Comparison of ENCODE assay signal across 8 cellular contexts in the genomic region with DNA sequence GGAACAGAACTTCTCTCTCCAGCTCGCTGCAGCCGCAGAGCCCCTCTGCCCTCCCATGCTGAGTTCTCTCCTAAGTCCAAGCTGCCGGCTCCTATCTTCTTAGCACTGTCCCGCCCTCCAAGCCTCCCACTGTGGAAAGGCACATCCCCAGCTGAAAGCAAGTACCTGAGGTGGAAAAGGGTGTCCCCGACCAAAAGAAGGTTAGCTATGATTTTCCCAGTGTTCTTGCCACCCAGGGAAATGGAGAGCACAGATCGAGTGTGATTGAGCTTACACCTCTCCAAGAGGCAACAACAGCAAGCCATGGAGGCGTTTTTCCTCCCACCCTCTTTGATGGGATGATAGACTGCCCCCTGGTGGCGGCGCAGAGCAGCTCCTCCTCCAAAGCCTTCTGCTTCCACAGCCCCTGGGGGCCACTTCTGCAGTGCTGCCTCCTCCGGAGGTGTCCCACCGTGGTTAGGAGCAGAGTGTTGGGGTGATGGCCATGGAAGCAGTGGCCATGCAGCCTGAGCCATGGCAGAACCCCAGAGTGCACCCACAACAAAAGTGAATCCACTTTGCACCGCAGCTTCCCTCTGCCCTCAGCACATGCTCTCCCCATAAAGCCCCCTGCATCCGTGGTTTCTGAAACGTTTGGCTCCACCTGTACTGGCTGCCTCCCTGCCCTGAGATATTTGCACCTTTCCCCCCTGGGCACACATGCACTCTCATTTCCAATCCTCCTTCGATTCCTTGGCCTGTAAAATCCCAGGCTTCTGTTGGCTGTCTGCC.
A peak's percentile ranks its signal among the peaks of the same experiment; 100 is the strongest.
DNase-seq lines count a peak whose midpoint lies in the region; ATAC-seq and TF ChIP-seq lines count a peak whose summit lies in the region.

No MANE protein-coding gene starts in this region.

- H3K4me1 ChIP-seq in neural progenitor cell (no peaks in the 10 kb centered on the region), upper lobe of right lung (no peaks in the 10 kb centered on the region)

- no peak overlapping the region for H3K4me3 Mint-ChIP-seq in activated CD4-positive, alpha-beta memory T cell treated with anti-CD3 and anti-CD28 coated beads for 36 hours
- H3K4me3 Mint-ChIP-seq in neural progenitor cell = no peak overlapping the region

- intact Hi-C loops in activated CD4-positive, alpha-beta memory T cell treated with anti-CD3 and anti-CD28 coated beads for 36 hours (cut with micrococcal nuclease) = loop anchor here (1.0 to 10.0 kb wide), 2 partner anchors 95 to 499 kb away; no protein-coding TSS in a partner anchor
- intact Hi-C loops in upper lobe of right lung (cut with DNase I) = no loop called here

- H3K36me3 Mint-ChIP-seq in activated CD4-positive, alpha-beta memory T cell treated with anti-CD3 and anti-CD28 coated beads for 36 hours = no peaks in the 10 kb centered on the region
- no peaks in the 10 kb centered on the region for H3K36me3 Mint-ChIP-seq in neural progenitor cell

- peak; percentile 18 for DNase-seq in GM12864 (ENCODE audit: low read depth)
- peak; percentile 47 for DNase-seq in NCI-H69 (lab: John Stamatoyannopoulos, UW)
- DNase-seq in activated CD4-positive, alpha-beta memory T cell treated with anti-CD3 and anti-CD28 coated beads for 36 hours = peak; percentile 72
- DNase-seq in epithelial cell of esophagus (ENCODE audit: low read depth) = peak; percentile 65
- peak; percentile 82 for DNase-seq in neural progenitor cell (ENCODE audit: low spot score)
- DNase-seq in upper lobe of right lung = peak; percentile 70

- H3K36me3 ChIP-seq in neural progenitor cell (no peaks in the 10 kb centered on the region), upper lobe of right lung (no peaks in the 10 kb centered on the region)

- peaks cover 8% of the 10 kb centered on the region for H3K27me3 Mint-ChIP-seq in activated CD4-positive, alpha-beta memory T cell treated with anti-CD3 and anti-CD28 coated beads for 36 hours
- H3K27me3 Mint-ChIP-seq in neural progenitor cell (ENCODE audit: insufficient read depth, low read depth) = no peaks in the 10 kb centered on the region

- no peaks in the 10 kb centered on the region for H3K79me2 ChIP-seq in neural progenitor cell (ENCODE audit: low read depth)

- no peak overlapping the region for H3K4me2 ChIP-seq in neural progenitor cell

- H3K4me1 Mint-ChIP-seq in activated CD4-positive, alpha-beta memory T cell treated with anti-CD3 and anti-CD28 coated beads for 36 hours (ENCODE audit: low read depth) = no peaks in the 10 kb centered on the region
- peaks cover 10% of the 10 kb centered on the region for H3K4me1 Mint-ChIP-seq in neural progenitor cell

- no peaks in the 10 kb centered on the region for H3F3A ChIP-seq in neural progenitor cell (ENCODE audit: low read depth)

- H3K9ac ChIP-seq in neural progenitor cell = no peak overlapping the region

- CTCF ChIA-PET in activated CD4-positive, alpha-beta memory T cell treated with anti-CD3 and anti-CD28 coated beads for 36 hours (lab: Charles Lee) = interaction anchor here (0.6 to 2.8 kb wide), 38 partner anchors 9 to 1499 kb away, joined by 3 to 16 read pairs (median 4); a partner anchor contains a TSS

- no peaks in the 10 kb centered on the region for H3K9me3 ChIP-seq in neural progenitor cell (ENCODE audit: low read depth)
- H3K9me3 ChIP-seq in upper lobe of right lung = no peaks in the 10 kb centered on the region

- H3K27ac ChIP-seq in neural progenitor cell = no peak overlapping the region
- no peak overlapping the region for H3K27ac ChIP-seq in upper lobe of right lung

- H3K27me3 ChIP-seq in neural progenitor cell (no peaks in the 10 kb centered on the region), upper lobe of right lung (no peaks in the 10 kb centered on the region)

- H3K27ac Mint-ChIP-seq in activated CD4-positive, alpha-beta memory T cell treated with anti-CD3 and anti-CD28 coated beads for 36 hours = no peak overlapping the region
- H3K27ac Mint-ChIP-seq in neural progenitor cell = no peak overlapping the region

- no peaks in the 10 kb centered on the region for H3K9me3 Mint-ChIP-seq in activated CD4-positive, alpha-beta memory T cell treated with anti-CD3 and anti-CD28 coated beads for 36 hours
- H3K9me3 Mint-ChIP-seq in neural progenitor cell = no peaks in the 10 kb centered on the region

- no peak overlapping the region for H3K4me3 ChIP-seq in GM12864 (ENCODE audit: low read depth, low read length)
- no peak overlapping the region for H3K4me3 ChIP-seq in epithelial cell of esophagus (ENCODE audit: low read length)
- H3K4me3 ChIP-seq in neural progenitor cell = no peak overlapping the region
- H3K4me3 ChIP-seq in upper lobe of right lung = no peak overlapping the region

- POLR2A ChIA-PET in activated CD4-positive, alpha-beta memory T cell treated with anti-CD3 and anti-CD28 coated beads for 36 hours (lab: Charles Lee) = no interaction called here

- peak overlapping the region; percentile 76 for H2AFZ ChIP-seq in neural progenitor cell (replicated peaks)

- TF ChIP-seq CTCF in GM12864 (IDR thresholded peaks at IDR 0.05; ENCODE audit: low read depth, low read length, missing control alignments) (peak; percentile 98), epithelial cell of esophagus (IDR thresholded peaks at IDR 0.05; ENCODE audit: insufficient read depth, low read depth, low read length, missing control alignments) (peak; percentile 81), neural progenitor cell (IDR thresholded peaks at IDR 0.05) (peak; percentile 93), upper lobe of right lung (IDR thresholded peaks at IDR 0.05) (peak; percentile 79)

- ATAC-seq in HG02642 (IDR thresholded peaks at IDR 0.05; ENCODE audit: poor library complexity, unreplicated experiment) (peak; percentile 68), upper lobe of right lung (peak; percentile 88), HG02623 (IDR thresholded peaks at IDR 0.05; ENCODE audit: unreplicated experiment) (no peak)

- H4K20me1 ChIP-seq in neural progenitor cell (ENCODE audit: low read depth) = no peaks in the 10 kb centered on the region

Comparison
In these comparisons a context has a peak if more than half of its experiments do, and no peak if none do; other contexts are left out.
1. DNase-seq: peak in every context shown above with its lines; median percentile 82 in neural progenitor cell; 72 in activated CD4-positive, alpha-beta memory T cell treated with anti-CD3 and anti-CD28 coated beads for 36 hours; 70 in upper lobe of right lung; 65 in epithelial cell of esophagus; 47 in NCI-H69; 18 in GM12864.